2 cellular contexts compared by ENCODE assay signal in genomic region chr1:206664740-206665139, GRCh38.
TF ChIP-seq lines count a peak whose summit lies in the region.

No MANE protein-coding gene starts in this region.

TF ChIP-seq in IMR-90, 13 proteins besides CTCF, POLR2A, EP300 and RAD21:
- TF ChIP-seq ELK1 (IDR thresholded peaks at IDR 0.05; ENCODE audit: borderline replicate concordance, low read depth, low read length): no peak
- no peak for TF ChIP-seq SMC3 (IDR thresholded peaks at IDR 0.05; ENCODE audit: low read depth, low read length)
- no peak for TF ChIP-seq BHLHE40 (IDR thresholded peaks at IDR 0.05; ENCODE audit: low read depth, low read length)
- TF ChIP-seq MAZ (IDR thresholded peaks at IDR 0.05; ENCODE audit: borderline replicate concordance, low read depth, low read length): no peak
- no peak for TF ChIP-seq RCOR1 (IDR thresholded peaks at IDR 0.05; ENCODE audit: insufficient replicate concordance, low read length)
- TF ChIP-seq MAFK (IDR thresholded peaks at IDR 0.05; ENCODE audit: low read depth, low read length): no peak
- TF ChIP-seq MXI1 (IDR thresholded peaks at IDR 0.05; ENCODE audit: borderline replicate concordance, low read depth, low read length): no peak
- TF ChIP-seq NFE2L2 (IDR thresholded peaks at IDR 0.05; ENCODE audit: low read depth, low read length): no peak
- no peak for TF ChIP-seq CEBPB (IDR thresholded peaks at IDR 0.05; ENCODE audit: low read depth, low read length)
- TF ChIP-seq CHD1 (IDR thresholded peaks at IDR 0.05; ENCODE audit: low read depth, low read length): no peak
- no peak for TF ChIP-seq USF2 (IDR thresholded peaks at IDR 0.05; ENCODE audit: low read depth, low read length)
- no peak for TF ChIP-seq FOS (IDR thresholded peaks at IDR 0.05; ENCODE audit: low read depth, low read length)
- no peak for TF ChIP-seq RFX5 (IDR thresholded peaks at IDR 0.05; ENCODE audit: low read depth, low read length)
TF ChIP-seq in IMR-90: peak in this region for 0.

TF ChIP-seq in K562, 482 proteins besides CTCF, POLR2A, EP300 and RAD21:
- TF ChIP-seq NR2C2 (CRISPR knock-in tag; IDR thresholded peaks at IDR 0.05) (0 out of 2 replicates have a peak, but pooled peaks have one; percentile 34), NR2C2 (tag; IDR thresholded peaks at IDR 0.05) (no peak), EHMT2 (IDR thresholded peaks at IDR 0.05) (no peak), DLX4 (CRISPR knock-in tag; IDR thresholded peaks at IDR 0.05) (no peak)
